In genomic region chr1:111271464-111271801, GRCh38 we compare ENCODE assay signal across 21 cellular contexts. TPM values are rescaled to one million over a fixed set of nuclear protein-coding genes. Genes with fewer than 3 reads are reported as not detected.
DNase-seq lines count a peak whose midpoint lies in the region; ATAC-seq and TF ChIP-seq lines count a peak whose summit lies in the region.
"Had no signal": no experiment of that assay in that cellular context is flagged by ENCODE, and none has a peak within 500 bp of the region (broad histone marks: within the 10 kb centered on the region; RNA-seq: fewer than 3 reads in every experiment).

No MANE protein-coding gene starts in this region.

- H3K27me3 ChIP-seq in testis = no peaks in the 10 kb centered on the region

- DNase-seq in stimulated activated naive CD8-positive, alpha-beta T cell treated with anti-CD3 and anti-CD28 coated beads, Interleukin-15, Interleukin-2, amounts not matched to agents 100 U/mL and 50 U/mL, for 24 hours = no peak
- peak; percentile 24 for DNase-seq in iPS-NIHi11 (ENCODE audit: low spot score)
- no peak for DNase-seq in testis
- no peak for DNase-seq in stimulated activated CD4-positive, alpha-beta T cell treated with anti-CD3 and anti-CD28 coated beads, Interleukin-4, amount 100 ng/mL, for 24 hours
- DNase-seq: activated CD4-positive, alpha-beta memory T cell treated with anti-CD3 and anti-CD28 coated beads, Interleukin-2, amount 10 ng/mL, durations not matched to agents 7 days and 5 days; COR-L47; erythroblast; foreskin melanocyte; NCI-H1417; NCI-H526 treated with DMSO at 0.1 percent for 48 hours; stomach had no signal

- no peaks in the 10 kb centered on the region for H3K36me3 Mint-ChIP-seq in stimulated activated naive CD8-positive, alpha-beta T cell treated with anti-CD3 and anti-CD28 coated beads, Interleukin-15, Interleukin-2, amounts not matched to agents 100 ng/mL and 50 ng/mL, for 24 hours (ENCODE audit: low read depth)
- no peaks in the 10 kb centered on the region for H3K36me3 Mint-ChIP-seq in activated T-helper 17 cell treated with anti-CD3 and anti-CD28 coated beads, Interleukin-2, amount 50 U/mL, for 72 hours (ENCODE audit: low read depth)
- H3K36me3 Mint-ChIP-seq: type B pancreatic cell had no signal

- intact Hi-C loops in testis (cut with DNase I; ENCODE audit: low total_unique reads) = no loop called here

- peak overlapping the region; percentile 60 for H3K4me3 Mint-ChIP-seq in stimulated activated naive CD8-positive, alpha-beta T cell treated with anti-CD3 and anti-CD28 coated beads, Interleukin-15, Interleukin-2, amounts not matched to agents 100 ng/mL and 50 ng/mL, for 24 hours
- H3K4me3 Mint-ChIP-seq in activated T-helper 17 cell treated with anti-CD3 and anti-CD28 coated beads, Interleukin-2, amount 50 U/mL, for 72 hours = peak overlapping the region; percentile 16
- H3K4me3 Mint-ChIP-seq: activated CD4-positive, alpha-beta memory T cell treated with anti-CD3 and anti-CD28 coated beads, Interleukin-2, amount 10 ng/mL, durations not matched to agents 7 days and 5 days; type B pancreatic cell had no signal

- H3K9me3 ChIP-seq in testis = no peaks in the 10 kb centered on the region
- H3K9me3 ChIP-seq: mucosa of descending colon, stomach had no signal

- H3K36me3 ChIP-seq in testis (ENCODE audit: low read depth, missing control alignments) = no peaks in the 10 kb centered on the region
- H3K36me3 ChIP-seq: stomach had no signal

- H3K27ac Mint-ChIP-seq in stimulated activated naive CD8-positive, alpha-beta T cell treated with anti-CD3 and anti-CD28 coated beads, Interleukin-15, Interleukin-2, amounts not matched to agents 100 ng/mL and 50 ng/mL, for 24 hours = no peak overlapping the region
- no peak overlapping the region for H3K27ac Mint-ChIP-seq in activated T-helper 17 cell treated with anti-CD3 and anti-CD28 coated beads, Interleukin-2, amount 50 U/mL, for 72 hours
- H3K27ac Mint-ChIP-seq: activated CD4-positive, alpha-beta memory T cell treated with anti-CD3 and anti-CD28 coated beads, Interleukin-2, amount 10 ng/mL, durations not matched to agents 7 days and 5 days; activated T-helper 2 cell treated with anti-CD3 and anti-CD28 coated beads, Interferon-gamma antibody, Interleukin-2, Interleukin-4, amounts not matched to agents 10 μg/mL and 5 μg/mL and 100 μg/mL, durations not matched to agents 14 hours and 24 hours and 36 hours; type B pancreatic cell had no signal

- peak overlapping the region; percentile 11 to 18 for H3K4me3 ChIP-seq in testis
- H3K4me3 ChIP-seq: mucosa of descending colon had no signal

- TF ChIP-seq CTCF in testis (IDR thresholded peaks at IDR 0.05) = no peak

- WGBS in testis, 2 donors = 2 to 23% methylated on average over 16 of the region's 16 CpGs

- ATAC-seq in stimulated activated naive CD8-positive, alpha-beta T cell treated with anti-CD3 and anti-CD28 coated beads, Interleukin-15, Interleukin-2, amounts not matched to agents 100 U/mL and 50 U/mL, for 24 hours = no peak
- ATAC-seq in activated T-helper 17 cell treated with anti-CD3 and anti-CD28 coated beads, Interleukin-2, amount 50 U/mL, for 72 hours (replicated peaks) = no peak
- ATAC-seq in HG03025 (IDR thresholded peaks at IDR 0.05; ENCODE audit: low FRiP score, unreplicated experiment) (no peak), HG03571 (IDR thresholded peaks at IDR 0.05; ENCODE audit: unreplicated experiment) (no peak)
- ATAC-seq: mucosa of descending colon had no signal

- TF ChIP-seq POLR2A in testis (IDR thresholded peaks at IDR 0.05) = no peak

- peaks cover 33% of the 10 kb centered on the region for H3K27me3 Mint-ChIP-seq in stimulated activated naive CD8-positive, alpha-beta T cell treated with anti-CD3 and anti-CD28 coated beads, Interleukin-15, Interleukin-2, amounts not matched to agents 100 ng/mL and 50 ng/mL, for 24 hours
- peaks cover 23% of the 10 kb centered on the region for H3K27me3 Mint-ChIP-seq in activated T-helper 17 cell treated with anti-CD3 and anti-CD28 coated beads, Interleukin-2, amount 50 U/mL, for 72 hours
- H3K27me3 Mint-ChIP-seq: type B pancreatic cell had no signal

- no peak overlapping the region for H3K27ac ChIP-seq in testis
- H3K27ac ChIP-seq: stomach had no signal

- peaks cover 6% of the 10 kb centered on the region for H3K4me1 ChIP-seq in testis

- H3K9me3 Mint-ChIP-seq in stimulated activated naive CD8-positive, alpha-beta T cell treated with anti-CD3 and anti-CD28 coated beads, Interleukin-15, Interleukin-2, amounts not matched to agents 100 ng/mL and 50 ng/mL, for 24 hours = peaks cover 2% of the 10 kb centered on the region
- H3K9me3 Mint-ChIP-seq in activated T-helper 17 cell treated with anti-CD3 and anti-CD28 coated beads, Interleukin-2, amount 50 U/mL, for 72 hours = no peaks in the 10 kb centered on the region
- H3K9me3 Mint-ChIP-seq: activated CD4-positive, alpha-beta memory T cell treated with anti-CD3 and anti-CD28 coated beads, Interleukin-2, amount 10 ng/mL, durations not matched to agents 7 days and 5 days; type B pancreatic cell had no signal

- peaks cover 34% of the 10 kb centered on the region for H3K4me1 Mint-ChIP-seq in stimulated activated naive CD8-positive, alpha-beta T cell treated with anti-CD3 and anti-CD28 coated beads, Interleukin-15, Interleukin-2, amounts not matched to agents 100 ng/mL and 50 ng/mL, for 24 hours (ENCODE audit: low read depth)
- peaks cover 18% of the 10 kb centered on the region for H3K4me1 Mint-ChIP-seq in activated T-helper 17 cell treated with anti-CD3 and anti-CD28 coated beads, Interleukin-2, amount 50 U/mL, for 72 hours

RNA-seq across cellular contexts. Expression of gene CHIA, which starts 19.2 kb away (rescaled TPM):
- not detected for total RNA-seq in activated T-helper 17 cell treated with anti-CD3 and anti-CD28 coated beads, Interleukin-2, amount 50 U/mL, for 72 hours
- under 1 TPM in 1 of 2 donors, not detected in 1; 0.31 TPM for total RNA-seq in testis
- 0.70 TPM for polyA plus RNA-seq in testis (ENCODE audit: insufficient read depth, low read depth, low replicate concordance)
- total RNA-seq: activated CD4-positive, alpha-beta memory T cell treated with anti-CD3 and anti-CD28 coated beads, Interleukin-2, amount 10 ng/mL, durations not matched to agents 7 days and 5 days; activated T-helper 2 cell treated with anti-CD3 and anti-CD28 coated beads, Interferon-gamma antibody, Interleukin-2, Interleukin-4, amounts not matched to agents 10 μg/mL and 5 μg/mL and 100 μg/mL, durations not matched to agents 14 hours and 24 hours and 36 hours; cardiac septum; dermis microvascular lymphatic vessel endothelial cell; mucosa of descending colon; right cardiac atrium had no signal

RNA-seq across cellular contexts. Expression of gene CHI3L2, which starts 43.9 kb away (rescaled TPM):
- total RNA-seq in activated T-helper 17 cell treated with anti-CD3 and anti-CD28 coated beads, Interleukin-2, amount 50 U/mL, for 72 hours = 1 to 10 TPM; 2.7 to 3.8 TPM
- total RNA-seq in testis = 1 to 10 TPM in 1 of 2 donors, under 1 TPM in 1; 0.55 to 5.0 TPM
- 4.3 TPM for polyA plus RNA-seq in testis (ENCODE audit: insufficient read depth, low read depth, low replicate concordance)
- total RNA-seq: dermis microvascular lymphatic vessel endothelial cell had no signal
